In genomic region chr19:49061000-49061399, GRCh38 we compare ENCODE assay signal across 27 cellular contexts. TPM values are rescaled to one million over a fixed set of nuclear protein-coding genes. Genes with fewer than 3 reads are reported as not detected.
"Had no signal": no experiment of that assay in that cellular context is flagged by ENCODE, and none has a peak within 500 bp of the region (broad histone marks: within the 10 kb centered on the region; RNA-seq: fewer than 3 reads in every experiment).

No MANE protein-coding gene starts in this region.

- H3K36me3 ChIP-seq: ascending aorta, cardiac muscle cell, Peyer's patch, SJSA1 had no signal

- H3K9me3 Mint-ChIP-seq: activated B cell treated with CpG ODN at 0.5 μM for 24 hours; activated CD4-positive, alpha-beta memory T cell treated with anti-CD3 and anti-CD28 coated beads for 36 hours; activated CD4-positive, alpha-beta T cell treated with anti-CD3 and anti-CD28 coated beads, Interleukin-2, amount 10 ng/mL, durations not matched to agents 24 days and 14 days; activated naive CD4-positive, alpha-beta T cell treated with anti-CD3 and anti-CD28 coated beads, Interleukin-2, amount 50 U/mL, for 72 hours; activated naive CD8-positive, alpha-beta T cell treated with anti-CD3 and anti-CD28 coated beads, Interleukin-2, amount 50 U/mL, for 24 hours; activated T-cell treated with anti-CD3 and anti-CD28 coated beads, Interleukin-2, amount 50 U/mL, for 4 hours had no signal

- H3K4me3 ChIP-seq: ascending aorta, cardiac muscle cell, Peyer's patch, SJSA1 had no signal

- FAIRE-seq: TTC549 had no signal

- H3K27ac Mint-ChIP-seq: activated B cell treated with CpG ODN at 0.5 μM for 24 hours; activated CD4-positive, alpha-beta memory T cell treated with anti-CD3 and anti-CD28 coated beads for 36 hours; activated CD4-positive, alpha-beta T cell treated with anti-CD3 and anti-CD28 coated beads, Interleukin-2, amount 10 ng/mL, durations not matched to agents 24 days and 14 days; activated naive CD4-positive, alpha-beta T cell treated with anti-CD3 and anti-CD28 coated beads, Interleukin-2, amount 50 U/mL, for 72 hours; activated naive CD8-positive, alpha-beta T cell treated with anti-CD3 and anti-CD28 coated beads, Interleukin-2, amount 50 U/mL, for 24 hours; brain had no signal

- H3K36me3 Mint-ChIP-seq: activated CD4-positive, alpha-beta memory T cell treated with anti-CD3 and anti-CD28 coated beads for 36 hours; activated naive CD4-positive, alpha-beta T cell treated with anti-CD3 and anti-CD28 coated beads, Interleukin-2, amount 50 U/mL, for 72 hours; brain had no signal

- H3K27ac ChIP-seq: ascending aorta, cardiac muscle cell, Peyer's patch, SJSA1 had no signal

- H3K9me3 ChIP-seq: ascending aorta, Peyer's patch, SJSA1 had no signal

- ATAC-seq: activated naive CD4-positive, alpha-beta T cell treated with anti-CD3 and anti-CD28 coated beads, Interleukin-2, amount 50 U/mL, for 72 hours; activated naive CD8-positive, alpha-beta T cell treated with anti-CD3 and anti-CD28 coated beads, Interleukin-2, amount 50 U/mL, for 24 hours; activated T-cell treated with anti-CD3 and anti-CD28 coated beads, Interleukin-2, amount 50 U/mL, for 4 hours had no signal

- DNase-seq: activated B cell treated with CpG ODN at 0.5 μM for 24 hours; activated CD4-positive, alpha-beta T cell treated with anti-CD3 and anti-CD28 coated beads for 1 hour; activated CD4-positive, alpha-beta T cell treated with anti-CD3 and anti-CD28 coated beads, Interleukin-2, amount 10 ng/mL, durations not matched to agents 24 days and 14 days; activated CD8-positive, alpha-beta memory T cell treated with anti-CD3 and anti-CD28 coated beads for 24 hours; activated effector memory CD4-positive, alpha-beta T cell treated with anti-CD3 and anti-CD28 coated beads, Interleukin-2, amount 50 U/mL, for 16 hours; activated naive CD4-positive, alpha-beta T cell treated with Interleukin-2 at 50 U/mL for 16 hours; activated naive CD8-positive, alpha-beta T cell treated with anti-CD3 and anti-CD28 coated beads, Interleukin-2, amount 50 U/mL, for 24 hours; activated T-cell treated with anti-CD3 and anti-CD28 coated beads, Interleukin-2, amount 50 U/mL, for 4 hours; amniotic stem cell; Karpas-422; NCI-H1105 treated with DMSO at 0.1 percent for 48 hours; NCI-H1436 treated with DMSO at 0.1 percent for 48 hours; NCI-H187; NCI-H2081; NCI-H510A treated with DMSO at 0.1 percent for 48 hours; NCI-H69; Peyer's patch; SHP77; T-helper 2 cell; T1000 had no signal

- H3K27me3 ChIP-seq: cardiac muscle cell had no signal

- H3K4me3 Mint-ChIP-seq: activated B cell treated with CpG ODN at 0.5 μM for 24 hours; activated CD4-positive, alpha-beta memory T cell treated with anti-CD3 and anti-CD28 coated beads for 36 hours; activated CD4-positive, alpha-beta T cell treated with anti-CD3 and anti-CD28 coated beads, Interleukin-2, amount 10 ng/mL, durations not matched to agents 24 days and 14 days; activated naive CD8-positive, alpha-beta T cell treated with anti-CD3 and anti-CD28 coated beads, Interleukin-2, amount 50 U/mL, for 24 hours; activated T-cell treated with anti-CD3 and anti-CD28 coated beads, Interleukin-2, amount 50 U/mL, for 4 hours; brain had no signal

RNA-seq across cellular contexts. Expression of gene CGB7, which starts 3.5 kb away (rescaled TPM):
- total RNA-seq: activated B cell treated with CpG ODN at 0.5 μM for 24 hours; activated CD4-positive, alpha-beta memory T cell treated with anti-CD3 and anti-CD28 coated beads for 36 hours; activated CD4-positive, alpha-beta T cell treated with anti-CD3 and anti-CD28 coated beads, Interleukin-2, amount 10 ng/mL, durations not matched to agents 24 days and 14 days; activated naive CD4-positive, alpha-beta T cell treated with anti-CD3 and anti-CD28 coated beads, Interleukin-2, amount 50 U/mL, for 72 hours; activated T-cell treated with anti-CD3 and anti-CD28 coated beads, Interleukin-2, amount 50 U/mL, for 4 hours; Peyer's patch had no signal

RNA-seq across cellular contexts. Expression of gene NTF4, which starts 3.6 kb away (rescaled TPM):
- total RNA-seq: activated B cell treated with CpG ODN at 0.5 μM for 24 hours; activated CD4-positive, alpha-beta memory T cell treated with anti-CD3 and anti-CD28 coated beads for 36 hours; activated CD4-positive, alpha-beta T cell treated with anti-CD3 and anti-CD28 coated beads, Interleukin-2, amount 10 ng/mL, durations not matched to agents 24 days and 14 days; activated naive CD4-positive, alpha-beta T cell treated with anti-CD3 and anti-CD28 coated beads, Interleukin-2, amount 50 U/mL, for 72 hours; activated T-cell treated with anti-CD3 and anti-CD28 coated beads, Interleukin-2, amount 50 U/mL, for 4 hours; ascending aorta; Peyer's patch; SJSA1 had no signal

RNA-seq across cellular contexts. Expression of gene KCNA7, which starts 11.5 kb away (rescaled TPM):
- total RNA-seq: activated B cell treated with CpG ODN at 0.5 μM for 24 hours; activated CD4-positive, alpha-beta memory T cell treated with anti-CD3 and anti-CD28 coated beads for 36 hours; activated CD4-positive, alpha-beta T cell treated with anti-CD3 and anti-CD28 coated beads, Interleukin-2, amount 10 ng/mL, durations not matched to agents 24 days and 14 days; activated naive CD4-positive, alpha-beta T cell treated with anti-CD3 and anti-CD28 coated beads, Interleukin-2, amount 50 U/mL, for 72 hours; activated T-cell treated with anti-CD3 and anti-CD28 coated beads, Interleukin-2, amount 50 U/mL, for 4 hours; ascending aorta; Peyer's patch; SJSA1 had no signal

RNA-seq across cellular contexts. Expression of gene CGB8, which starts 12.1 kb away (rescaled TPM):
- total RNA-seq: activated B cell treated with CpG ODN at 0.5 μM for 24 hours; activated CD4-positive, alpha-beta memory T cell treated with anti-CD3 and anti-CD28 coated beads for 36 hours; activated CD4-positive, alpha-beta T cell treated with anti-CD3 and anti-CD28 coated beads, Interleukin-2, amount 10 ng/mL, durations not matched to agents 24 days and 14 days; activated naive CD4-positive, alpha-beta T cell treated with anti-CD3 and anti-CD28 coated beads, Interleukin-2, amount 50 U/mL, for 72 hours; activated T-cell treated with anti-CD3 and anti-CD28 coated beads, Interleukin-2, amount 50 U/mL, for 4 hours; ascending aorta; cardiac muscle cell; Peyer's patch had no signal
- polyA plus RNA-seq: cardiac muscle cell had no signal

RNA-seq across cellular contexts. Expression of gene CGB5, which starts 17.4 kb away (rescaled TPM):
- total RNA-seq: activated B cell treated with CpG ODN at 0.5 μM for 24 hours; activated CD4-positive, alpha-beta memory T cell treated with anti-CD3 and anti-CD28 coated beads for 36 hours; activated CD4-positive, alpha-beta T cell treated with anti-CD3 and anti-CD28 coated beads, Interleukin-2, amount 10 ng/mL, durations not matched to agents 24 days and 14 days; activated naive CD4-positive, alpha-beta T cell treated with anti-CD3 and anti-CD28 coated beads, Interleukin-2, amount 50 U/mL, for 72 hours; activated T-cell treated with anti-CD3 and anti-CD28 coated beads, Interleukin-2, amount 50 U/mL, for 4 hours; ascending aorta; cardiac muscle cell; Peyer's patch; SJSA1 had no signal
- polyA plus RNA-seq: cardiac muscle cell had no signal
